Comparison of ENCODE assay signal across 18 cellular contexts in the genomic region with DNA sequence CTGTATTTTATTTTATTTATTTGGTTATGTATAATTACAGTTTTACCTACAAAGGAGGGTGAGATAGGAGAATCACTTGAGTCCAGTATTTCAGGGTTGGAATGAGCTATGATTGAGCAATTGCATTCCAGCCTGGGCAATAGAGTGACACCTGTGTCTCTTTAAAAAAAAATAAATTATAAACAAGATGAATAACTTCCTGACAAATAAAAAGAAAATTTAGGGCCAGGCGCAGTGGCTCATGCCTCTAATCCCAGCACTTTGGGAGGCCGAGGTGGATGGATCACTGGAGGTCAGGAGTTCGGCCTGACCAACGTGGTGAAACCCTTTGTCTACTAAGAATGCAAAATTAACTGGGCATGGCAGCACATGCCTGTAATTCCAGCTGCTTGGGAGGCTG. TPM values are rescaled to one million over a fixed set of nuclear protein-coding genes. Genes with fewer than 3 reads are reported as not detected.
DNase-seq lines count a peak whose midpoint lies in the region; FAIRE-seq and TF ChIP-seq lines count a peak whose summit lies in the region.
"Had no signal": no experiment of that assay in that cellular context is flagged by ENCODE, and none has a peak within 500 bp of the region (broad histone marks: within the 10 kb centered on the region; RNA-seq: fewer than 3 reads in every experiment).

No MANE protein-coding gene starts in this region.

- no peak overlapping the region for H3K4me2 ChIP-seq in Karpas-422 (ENCODE audit: low read depth, low read length, poor library complexity, severe bottlenecking)

- no peak for FAIRE-seq in bronchial epithelial cell (lab: Jason Lieb, UNC)
- FAIRE-seq: K562 had no signal

- H3K9me2 ChIP-seq in Karpas-422 (replicated peaks; ENCODE audit: insufficient read depth, low read length): no peaks in the 10 kb centered on the region

- CTCF ChIA-PET in RWPE1 (lab: Yijun Ruan, JAX): no interaction called here

- H4K20me1 ChIP-seq in Karpas-422 (ENCODE audit: insufficient read depth, low read depth, low read length): peaks cover 44% of the 10 kb centered on the region

- H3K27ac ChIP-seq in Karpas-422 (ENCODE audit: low read length) (no peak overlapping the region), RWPE1 (no peak overlapping the region)

- H3K9me3 ChIP-seq in Karpas-422 (ENCODE audit: low read length): no peaks in the 10 kb centered on the region

- H3K4me3 ChIP-seq in bronchial epithelial cell (ENCODE audit: low read depth, low read length) (no peak overlapping the region), Karpas-422 (ENCODE audit: low read length) (no peak overlapping the region)
- H3K4me3 ChIP-seq: K562 had no signal

- peaks cover 30% of the 10 kb centered on the region for H3K4me1 ChIP-seq in Karpas-422 (ENCODE audit: low read length)

- POLR2A ChIA-PET in RWPE1 (lab: Yijun Ruan, JAX; ENCODE audit: low non-redundant PET): no interaction called here

- no peaks in the 10 kb centered on the region for H3K36me3 ChIP-seq in bronchial epithelial cell (ENCODE audit: control insufficient read depth, insufficient read depth, low read length)
- H3K36me3 ChIP-seq in Karpas-422 (ENCODE audit: insufficient read depth, low read length): peaks cover 71% of the 10 kb centered on the region

- H3K27me3 ChIP-seq in bronchial epithelial cell (ENCODE audit: control insufficient read depth, insufficient read depth, low read length) (no peaks in the 10 kb centered on the region), Karpas-422 (ENCODE audit: low read length) (no peaks in the 10 kb centered on the region)

- no peak overlapping the region for H2AFZ ChIP-seq in Karpas-422 (ENCODE audit: low read length)

- no peak overlapping the region for H3K9ac ChIP-seq in Karpas-422 (ENCODE audit: low read length)

- DNase-seq in M059J (ENCODE audit: low read depth) (peak; percentile 37), bronchial epithelial cell (ENCODE audit: low read depth) (peak; percentile 41), kidney glomerular epithelial cell (lab: John Stamatoyannopoulos, UW) (peak; percentile 78), KG1 (lab: John Stamatoyannopoulos, UW) (no peak), Karpas-422 (no peak), RWPE1 (ENCODE audit: low spot score) (no peak)
- no peak for DNase-seq in activated naive CD4-positive, alpha-beta T cell treated with Interleukin-2 at 50 U/mL for 16 hours
- DNase-seq: CD4-positive, CD25-positive, alpha-beta regulatory T cell; DMS 273 treated with DMSO at 0.1 percent for 48 hours; DMS79 treated with DMSO at 0.1 percent for 48 hours; H9; HFFc6; NCI-H1105; NCI-H146; NCI-H2029; NCI-H524 treated with DMSO at 0.1 percent for 48 hours; SHP77 had no signal

- H3K79me2 ChIP-seq in Karpas-422 (ENCODE audit: low read length): peaks cover 94% of the 10 kb centered on the region

- TF ChIP-seq CTCF in bronchial epithelial cell (IDR thresholded peaks at IDR 0.05; ENCODE audit: insufficient read depth, low read length, severe bottlenecking): no peak
- TF ChIP-seq CTCF in RWPE1 (conservative IDR thresholded peaks at IDR 0.05; ENCODE audit: low read depth): no peak

RNA-seq across cellular contexts. Expression of a gene that starts 17.3 kb away (rescaled TPM):
- 14.6 and 25.0 TPM in 2 replicates for total RNA-seq in M059J (2014; rRNA removed; shearing (Covaris generic))
- total RNA-seq in bronchial epithelial cell: 18.2 and 30.2 TPM in 2 replicates
- total RNA-seq in Karpas-422 (2014; rRNA removed; shearing (Covaris generic); ENCODE audit: low replicate concordance): 97.9 and 149 TPM in 2 replicates

Comparison
In these comparisons a context has a peak if more than half of its experiments do, and no peak if none do; other contexts are left out.
1. DNase-seq: peak in M059J (single experiment), bronchial epithelial cell (single experiment) and kidney glomerular epithelial cell (single experiment); none in KG1 (single experiment), Karpas-422 (single experiment), RWPE1 (single experiment) and activated naive CD4-positive, alpha-beta T cell treated with Interleukin-2 at 50 U/mL for 16 hours (single experiment).